Comparison of ENCODE assay signal across 23 cellular contexts in the genomic region with DNA sequence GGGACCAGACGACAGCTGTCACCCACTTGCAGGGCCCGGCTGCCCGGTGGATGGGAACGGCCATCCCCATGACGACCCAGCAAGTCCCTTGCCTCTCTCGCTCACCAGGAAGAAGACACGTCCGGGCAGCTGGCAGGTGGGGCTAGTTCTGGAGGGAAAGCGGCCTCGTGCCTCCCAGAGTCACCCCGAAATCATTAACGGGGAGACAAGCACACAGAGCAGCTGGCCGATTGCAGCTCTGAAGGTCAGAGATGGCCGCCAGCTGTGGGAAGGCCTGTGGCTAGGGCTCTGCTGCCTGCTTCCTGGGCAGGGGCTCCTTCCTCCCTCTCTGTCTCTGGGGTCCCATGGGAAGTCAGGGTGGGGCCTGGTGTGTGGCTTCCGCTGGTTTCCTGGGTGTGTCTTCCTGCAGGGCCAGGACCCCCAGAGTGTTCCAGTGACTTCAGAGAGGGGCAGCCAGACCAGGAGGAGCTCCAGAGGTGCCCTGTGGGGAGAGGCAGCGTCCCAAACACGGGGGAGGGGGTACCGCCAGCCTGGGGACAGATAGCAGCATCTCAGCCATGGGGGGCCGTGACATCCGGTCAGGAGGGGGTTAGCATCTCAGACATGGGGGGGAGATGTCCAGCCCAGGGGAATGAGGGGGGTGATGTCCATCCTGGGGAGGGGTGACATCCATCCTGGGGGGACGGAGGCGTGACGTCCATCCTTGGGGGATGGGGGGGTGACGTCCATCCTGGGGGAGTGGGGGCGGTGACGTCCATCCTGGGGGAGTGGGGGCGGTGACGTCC.
A peak's percentile ranks its signal among the peaks of the same experiment; 100 is the strongest.
DNase-seq lines count a peak whose midpoint lies in the region; ATAC-seq, FAIRE-seq and TF ChIP-seq lines count a peak whose summit lies in the region.
"Had no signal": no experiment of that assay in that cellular context is flagged by ENCODE, and none has a peak within 500 bp of the region (broad histone marks: within the 10 kb centered on the region; RNA-seq: fewer than 3 reads in every experiment).

No MANE protein-coding gene starts in this region.

- no peak overlapping the region for H3K4me3 ChIP-seq in RWPE2 (ENCODE audit: severe bottlenecking)
- no peak overlapping the region for H3K4me3 ChIP-seq in kidney (ENCODE audit: low read length in 2 of 2)
- H3K4me3 ChIP-seq in psoas muscle: no peak overlapping the region
- H3K4me3 ChIP-seq in thyroid gland (replicated peaks in 1 of 3): no peak overlapping the region
- H3K4me3 ChIP-seq in gastrocnemius medialis: no peak overlapping the region
- H3K4me3 ChIP-seq: hepatocyte, K562, PC-9, SK-N-MC had no signal

- H3K9me3 Mint-ChIP-seq in CD14-positive monocyte: peaks cover 0 to 4% (median 0%) of the 10 kb centered on the region in 7 donors
- H3K9me3 Mint-ChIP-seq: naive B cell; stimulated activated naive CD8-positive, alpha-beta T cell treated with anti-CD3 and anti-CD28 coated beads, Interleukin-15, amount 100 ng/mL, for 72 hours; T-helper 2 cell treated with Interferon-gamma antibody and Interleukin-4, amounts not matched to agents 5 μg/mL and 100 μg/mL, for 36 hours had no signal

- H3K36me3 ChIP-seq in RWPE2 (ENCODE audit: low read depth): no peaks in the 10 kb centered on the region
- H3K36me3 ChIP-seq in kidney (ENCODE audit: control insufficient read depth in 1 of 2, insufficient read depth in 2 of 2, low read length in 2 of 2): no peaks in the 10 kb centered on the region
- no peaks in the 10 kb centered on the region for H3K36me3 ChIP-seq in psoas muscle (ENCODE audit: insufficient read depth in 1 of 2, low read depth in 1 of 2)
- H3K36me3 ChIP-seq in thyroid gland: no peaks in the 10 kb centered on the region
- H3K36me3 ChIP-seq in gastrocnemius medialis: no peaks in the 10 kb centered on the region

- intact Hi-C loops in CD14-positive monocyte (cut with micrococcal nuclease): no loop called here
- intact Hi-C loops in kidney (cut with DNase I): no loop called here
- intact Hi-C loops in psoas muscle (cut with DNase I): no loop called here
- intact Hi-C loops in thyroid gland (cut with DNase I): no loop called here
- intact Hi-C loops in gastrocnemius medialis (cut with DNase I; ENCODE audit: low total_unique reads): no loop called here

- H3K27me3 Mint-ChIP-seq in CD14-positive monocyte (ENCODE audit: low read depth in 3 of 3): peaks cover 0 to 2% (median 1%) of the 10 kb centered on the region in 3 donors
- H3K27me3 Mint-ChIP-seq: naive B cell; stimulated activated naive CD8-positive, alpha-beta T cell treated with anti-CD3 and anti-CD28 coated beads, Interleukin-15, amount 100 ng/mL, for 72 hours had no signal

- H3K9me3 ChIP-seq in RWPE2 (ENCODE audit: severe bottlenecking): no peaks in the 10 kb centered on the region
- no peaks in the 10 kb centered on the region for H3K9me3 ChIP-seq in kidney (ENCODE audit: control insufficient read depth in 1 of 2, low read length in 2 of 2)
- H3K9me3 ChIP-seq in psoas muscle: no peaks in the 10 kb centered on the region
- no peaks in the 10 kb centered on the region for H3K9me3 ChIP-seq in thyroid gland
- H3K9me3 ChIP-seq in gastrocnemius medialis: no peaks in the 10 kb centered on the region

- H3K27ac ChIP-seq in RWPE2 (ENCODE audit: poor library complexity, severe bottlenecking) (no peak overlapping the region), kidney (ENCODE audit: low read depth in 2 of 2, low read length in 2 of 2) (no peak overlapping the region), psoas muscle (no peak overlapping the region), thyroid gland (no peak overlapping the region), gastrocnemius medialis (no peak overlapping the region)
- H3K27ac ChIP-seq: epithelial cell of prostate, hepatocyte, PC-9, SK-N-MC had no signal

- ATAC-seq in RWPE2 (ENCODE audit: low read depth) (no peak), psoas muscle (no peak), GM19023 (IDR thresholded peaks at IDR 0.05; ENCODE audit: unreplicated experiment) (no peak), gastrocnemius medialis (no peak)
- ATAC-seq: K562; stimulated activated naive CD8-positive, alpha-beta T cell treated with anti-CD3 and anti-CD28 coated beads, Interleukin-15, amount 100 ng/mL, for 72 hours had no signal

- no peak for FAIRE-seq in kidney (lab: Jason Lieb, UNC)
- FAIRE-seq: H1, K562 had no signal

- H3K36me3 Mint-ChIP-seq in CD14-positive monocyte: peaks cover 17 to 21% of the 10 kb centered on the region in 2 donors
- H3K36me3 Mint-ChIP-seq: naive B cell, type B pancreatic cell had no signal

- in situ Hi-C loops in gastrocnemius medialis (cut with MboI; ENCODE audit: low sequenced_read_pairs in 4 of 4): no loop called here

- WGBS in psoas muscle, 3 donors: 62 to 65% (median 63%) methylated on average over 25 to 28 of the region's 28 CpGs
- WGBS in thyroid gland, 2 donors: 91% methylated on average over 10 of the region's 28 CpGs; no CpG with 5 or more reads in 1 of the 2 donors

- peaks cover 26% of the 10 kb centered on the region for H3K4me1 Mint-ChIP-seq in CD14-positive monocyte

- H3K4me1 ChIP-seq in RWPE2 (ENCODE audit: insufficient read depth, poor library complexity, severe bottlenecking) (no peaks in the 10 kb centered on the region), kidney (ENCODE audit: control insufficient read depth in 1 of 2, insufficient read depth in 1 of 2, low read depth in 1 of 2, low read length in 2 of 2) (peaks cover 8% of the 10 kb centered on the region in 2 donors), psoas muscle (no peaks in the 10 kb centered on the region), thyroid gland (peaks cover 12 to 14% of the 10 kb centered on the region in 2 donors), gastrocnemius medialis (no peaks in the 10 kb centered on the region)

- DNase-seq in CD14-positive monocyte (ENCODE audit: low spot score) (peak; percentile 41), RWPE2 (ENCODE audit: low spot score) (peak; percentile 50), kidney (peak; percentile 63), psoas muscle (peak; percentile 11 to 37), thyroid gland (no peak), gastrocnemius medialis (no peak)
- DNase-seq: activated CD4-positive, CD25-positive, alpha-beta regulatory T cell; activated T-cell treated with anti-CD3 and anti-CD28 coated beads, Interleukin-2, amount 50 U/mL, for 48 hours; mammary epithelial cell; naive B cell; NCI-H1694; NCI-H2227 treated with DMSO at 0.1 percent for 48 hours; PC-9; stimulated activated CD4-positive, alpha-beta T cell treated with anti-CD3 and anti-CD28 coated beads, Interleukin-4, amount 100 ng/mL, for 24 hours; stimulated activated naive CD8-positive, alpha-beta T cell treated with anti-CD3 and anti-CD28 coated beads, Interleukin-15, amount 100 ng/mL, for 72 hours had no signal

- no peak for TF ChIP-seq CTCF in CD14-positive monocyte (IDR thresholded peaks at IDR 0.05)
- no peak for TF ChIP-seq CTCF in RWPE2 (IDR thresholded peaks at IDR 0.05; ENCODE audit: poor library complexity, severe bottlenecking)
- TF ChIP-seq CTCF in kidney (IDR thresholded peaks at IDR 0.05; ENCODE audit: borderline replicate concordance, extremely low read depth, insufficient read depth): no peak
- TF ChIP-seq CTCF in psoas muscle (IDR thresholded peaks at IDR 0.05): no peak
- no peak for TF ChIP-seq CTCF in thyroid gland (IDR thresholded peaks at IDR 0.05)
- TF ChIP-seq CTCF in gastrocnemius medialis (IDR thresholded peaks at IDR 0.05 in 4 of 5, conservative IDR thresholded peaks at IDR 0.05 in 1 of 5): no peak

- peak overlapping the region in 2 of 7 donors; percentile 41 to 52 for H3K27ac Mint-ChIP-seq in CD14-positive monocyte
- H3K27ac Mint-ChIP-seq: stimulated activated naive CD8-positive, alpha-beta T cell treated with anti-CD3 and anti-CD28 coated beads, Interleukin-15, amount 100 ng/mL, for 72 hours; T-helper 2 cell treated with Interferon-gamma antibody and Interleukin-4, amounts not matched to agents 5 μg/mL and 100 μg/mL, for 36 hours; type B pancreatic cell had no signal

- H3K27me3 ChIP-seq in RWPE2 (ENCODE audit: insufficient read depth, poor library complexity, severe bottlenecking): no peaks in the 10 kb centered on the region
- peaks cover 0 to 3% (median 0%) of the 10 kb centered on the region in 3 donors for H3K27me3 ChIP-seq in psoas muscle (ENCODE audit: insufficient read depth in 3 of 3, low read length in 2 of 3)
- no peaks in the 10 kb centered on the region for H3K27me3 ChIP-seq in thyroid gland
- H3K27me3 ChIP-seq in gastrocnemius medialis: no peaks in the 10 kb centered on the region
- H3K27me3 ChIP-seq: hepatocyte had no signal

- no peak overlapping the region for H3K4me3 Mint-ChIP-seq in CD14-positive monocyte
- H3K4me3 Mint-ChIP-seq: stimulated activated naive CD8-positive, alpha-beta T cell treated with anti-CD3 and anti-CD28 coated beads, Interleukin-15, amount 100 ng/mL, for 72 hours; T-helper 2 cell treated with Interferon-gamma antibody and Interleukin-4, amounts not matched to agents 5 μg/mL and 100 μg/mL, for 36 hours; type B pancreatic cell had no signal

- no peak for TF ChIP-seq POLR2A in thyroid gland (IDR thresholded peaks at IDR 0.05)
- TF ChIP-seq POLR2A in gastrocnemius medialis (IDR thresholded peaks at IDR 0.05): no peak

- H3K9ac ChIP-seq in kidney (ENCODE audit: low read length in 2 of 2): no peak overlapping the region

Comparison
In these comparisons a context has a peak if more than half of its experiments do, and no peak if none do; other contexts are left out.
1. DNase-seq: peak in CD14-positive monocyte (single experiment), RWPE2 (single experiment), kidney (single experiment) and psoas muscle (2 of 2); none in thyroid gland (0 of 2) and gastrocnemius medialis (0 of 2).